1 cellular context compared by ENCODE assay signal in genomic region chr5:3304346-3304745, GRCh38.
TF ChIP-seq lines count a peak whose summit lies in the region.

No MANE protein-coding gene starts in this region.

TF ChIP-seq in WTC11, 78 proteins besides CTCF, POLR2A, EP300 and RAD21:
- no peak for TF ChIP-seq AFF4 (CRISPR knock-in tag; IDR thresholded peaks at IDR 0.05; ENCODE audit: borderline replicate concordance)
- no peak for TF ChIP-seq ZNF121 (CRISPR knock-in tag; IDR thresholded peaks at IDR 0.05)
- TF ChIP-seq ZNF512 (CRISPR knock-in tag; IDR thresholded peaks at IDR 0.05; ENCODE audit: borderline replicate concordance): no peak
- no peak for TF ChIP-seq USF2 (CRISPR knock-in tag; IDR thresholded peaks at IDR 0.05)
- no peak for TF ChIP-seq KAT7 (CRISPR knock-in tag; IDR thresholded peaks at IDR 0.05; ENCODE audit: borderline replicate concordance)
- no peak for TF ChIP-seq ZSCAN18 (CRISPR knock-in tag; IDR thresholded peaks at IDR 0.05)
- no peak for TF ChIP-seq FOXP4 (CRISPR knock-in tag; IDR thresholded peaks at IDR 0.05)
- TF ChIP-seq ATF1 (CRISPR knock-in tag; IDR thresholded peaks at IDR 0.05): no peak
- no peak for TF ChIP-seq MXD4 (CRISPR knock-in tag; IDR thresholded peaks at IDR 0.05; ENCODE audit: borderline replicate concordance)
- TF ChIP-seq ERG (CRISPR knock-in tag; IDR thresholded peaks at IDR 0.05): no peak
- no peak for TF ChIP-seq ELF4 (CRISPR knock-in tag; IDR thresholded peaks at IDR 0.05; ENCODE audit: low read depth)
- TF ChIP-seq ZNF671 (CRISPR knock-in tag; IDR thresholded peaks at IDR 0.05): no peak
- no peak for TF ChIP-seq ATF3 (CRISPR knock-in tag; conservative IDR thresholded peaks at IDR 0.05)
- no peak for TF ChIP-seq ZNF423 (CRISPR knock-in tag; IDR thresholded peaks at IDR 0.05)
- TF ChIP-seq TCF7 (CRISPR knock-in tag; IDR thresholded peaks at IDR 0.05; ENCODE audit: low read depth): no peak
- TF ChIP-seq SP1 (CRISPR knock-in tag; conservative IDR thresholded peaks at IDR 0.05): no peak
- TF ChIP-seq IRF1 (CRISPR knock-in tag; IDR thresholded peaks at IDR 0.05): no peak
- no peak for TF ChIP-seq ZNF232 (CRISPR knock-in tag; IDR thresholded peaks at IDR 0.05)
